In the genomic region with DNA sequence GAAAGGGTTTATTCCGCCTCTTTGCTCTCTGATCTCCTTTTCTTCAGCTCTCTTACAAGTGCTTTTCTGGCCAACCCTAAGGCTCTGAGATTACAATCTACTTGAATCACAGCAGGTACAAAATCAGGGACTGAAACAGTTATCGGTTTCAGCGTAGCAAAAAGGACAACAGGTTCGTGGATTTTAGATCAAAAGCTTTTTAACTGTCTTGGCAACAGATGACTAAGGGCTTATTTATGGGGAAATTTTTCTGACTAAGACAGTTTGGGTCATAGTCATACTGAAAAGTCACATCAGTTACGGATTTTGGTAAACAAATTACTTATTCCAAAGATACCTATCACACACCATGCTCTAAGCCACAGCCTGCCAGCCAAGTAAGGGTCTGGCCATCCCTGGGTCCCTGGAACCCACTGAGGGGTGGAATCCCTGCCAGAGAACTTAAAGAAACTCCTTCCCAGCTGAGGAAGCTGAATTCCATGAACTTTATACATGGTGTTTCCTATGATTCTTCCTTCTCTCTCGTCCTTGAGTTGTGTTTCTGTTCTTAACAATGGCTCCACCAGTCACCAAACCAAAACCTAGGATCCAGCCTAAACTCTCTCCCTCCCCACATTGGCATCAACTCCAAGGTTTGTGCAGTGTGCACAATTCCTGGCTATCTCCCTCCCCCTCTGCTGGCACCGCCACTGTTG, we compare ENCODE assay signal across 8 cellular contexts.
DNase-seq lines count a peak whose midpoint lies in the region; ATAC-seq, FAIRE-seq and TF ChIP-seq lines count a peak whose summit lies in the region.

No MANE protein-coding gene starts in this region.

- H3K27me3 ChIP-seq in keratinocyte (ENCODE audit: control insufficient read depth, extremely low read depth, insufficient read depth, low read length), result no peaks in the 10 kb centered on the region
- H3K27me3 ChIP-seq in thoracic aorta (replicated peaks; ENCODE audit: insufficient read depth), result no peaks in the 10 kb centered on the region

- ATAC-seq in activated naive CD4-positive, alpha-beta T cell treated with anti-CD3 and anti-CD28 coated beads, Interleukin-2, amount 50 U/mL, for 72 hours, result peak; percentile 74 to 79
- no peak for ATAC-seq in thoracic aorta (ENCODE audit: insufficient number of reproducible peaks, low FRiP score, low read depth)

- H3K4me2 ChIP-seq in keratinocyte (ENCODE audit: control insufficient read depth, extremely low read depth, insufficient read depth, low read depth, low read length), result peak overlapping the region; percentile 90

- no peaks in the 10 kb centered on the region for H4K20me1 ChIP-seq in keratinocyte (ENCODE audit: control insufficient read depth, extremely low read depth, insufficient read depth, low read length)

- FAIRE-seq in keratinocyte (lab: Jason Lieb, UNC), result no peak

- peak overlapping the region; percentile 53 for H3K9ac ChIP-seq in keratinocyte (ENCODE audit: control insufficient read depth, extremely low read depth, insufficient read depth, low read length)

- peaks cover 24% of the 10 kb centered on the region for H3K4me1 ChIP-seq in keratinocyte (ENCODE audit: control insufficient read depth, extremely low read depth, insufficient read depth, low read length)
- peaks cover 9 to 29% of the 10 kb centered on the region in 2 donors for H3K4me1 ChIP-seq in thoracic aorta (ENCODE audit: control insufficient read depth in 1 of 2, low read depth in 2 of 2)

- DNase-seq in Daoy (ENCODE audit: low read depth) (peak; percentile 30), GM20000 (ENCODE audit: low spot score) (peak; percentile 73), HT1080 (ENCODE audit: low read depth) (peak; percentile 51), keratinocyte (ENCODE audit: low read depth, low spot score) (peak; percentile 42), thoracic aorta (ENCODE audit: low spot score) (no peak), cerebellum (ENCODE audit: low spot score) (no peak), HuH-7.5 (ENCODE audit: low spot score) (no peak)
- DNase-seq in activated naive CD4-positive, alpha-beta T cell treated with anti-CD3 and anti-CD28 coated beads, Interleukin-2, amount 50 U/mL, for 72 hours (ENCODE audit: low spot score in 2 of 2), result peak in 1 of 2 donors; percentile 64

- H2AFZ ChIP-seq in keratinocyte (ENCODE audit: control insufficient read depth, low read length), result no peak overlapping the region

- dilution Hi-C loops in keratinocyte (cut with MboI; ENCODE audit: extremely low pct_ligation_motif_present, low sequenced_read_pairs), result no loop called here

- H3K27ac ChIP-seq in keratinocyte (ENCODE audit: control insufficient read depth, insufficient read depth, low read length) (peak overlapping the region; percentile 27), thoracic aorta (peak overlapping the region; percentile 73)

- peak overlapping the region in 2 of 3 experiments; percentile 70 to 75 for H3K4me3 ChIP-seq in keratinocyte (ENCODE audit: control insufficient read depth in 2 of 3, extremely low read depth in 1 of 3, insufficient read depth in 2 of 3, low read depth in 1 of 3, low read length in 3 of 3)
- H3K4me3 ChIP-seq in thoracic aorta, result peak overlapping the region; percentile 77

- H3K9me3 ChIP-seq in keratinocyte (ENCODE audit: control insufficient read depth, low read depth, low read length) (no peaks in the 10 kb centered on the region), thoracic aorta (no peaks in the 10 kb centered on the region)

- TF ChIP-seq CTCF in GM20000 (IDR thresholded peaks at IDR 0.05; ENCODE audit: extremely low read depth, missing control alignments) (no peak), keratinocyte (optimal IDR thresholded peaks at IDR 0.05 in 1 of 3, IDR thresholded peaks at IDR 0.05 in 1 of 3, conservative IDR thresholded peaks at IDR 0.05 in 1 of 3; ENCODE audit: extremely low read depth in 1 of 3, insufficient read depth in 2 of 3, low read length in 3 of 3) (no peak), thoracic aorta (IDR thresholded peaks at IDR 0.05) (no peak)

- H3K9me3 Mint-ChIP-seq in activated naive CD4-positive, alpha-beta T cell treated with anti-CD3 and anti-CD28 coated beads, Interleukin-2, amount 50 U/mL, for 72 hours, result peaks cover 4 to 14% of the 10 kb centered on the region in 2 donors

- H3K79me2 ChIP-seq in keratinocyte (ENCODE audit: control insufficient read depth, insufficient read depth, low read length), result peaks cover 9% of the 10 kb centered on the region

- peaks cover 7% of the 10 kb centered on the region for H3K9me1 ChIP-seq in keratinocyte (ENCODE audit: control insufficient read depth, extremely low read depth, insufficient read depth, low read length)

- peaks cover 27 to 54% of the 10 kb centered on the region in 2 donors for H3K36me3 Mint-ChIP-seq in activated naive CD4-positive, alpha-beta T cell treated with anti-CD3 and anti-CD28 coated beads, Interleukin-2, amount 50 U/mL, for 72 hours

- H3K36me3 ChIP-seq in keratinocyte (ENCODE audit: control insufficient read depth in 2 of 2, extremely low read depth in 1 of 2, insufficient read depth in 2 of 2, low read length in 2 of 2) (peaks cover 0 to 11% of the 10 kb centered on the region in 2 experiments), thoracic aorta (no peaks in the 10 kb centered on the region)

- H3K27ac Mint-ChIP-seq in activated naive CD4-positive, alpha-beta T cell treated with anti-CD3 and anti-CD28 coated beads, Interleukin-2, amount 50 U/mL, for 72 hours, result peak overlapping the region; percentile 97 to 98

Comparison
In these comparisons a context has a peak if more than half of its experiments do, and no peak if none do; other contexts are left out.
1. DNase-seq: peak in Daoy (single experiment), GM20000 (single experiment), HT1080 (single experiment) and keratinocyte (single experiment); none in thoracic aorta (single experiment), cerebellum (single experiment) and HuH-7.5 (single experiment).